In genomic region chr6:328184-328670, GRCh38 we compare ENCODE assay signal across 9 cellular contexts. TPM values are rescaled to one million over a fixed set of nuclear protein-coding genes. Genes with fewer than 3 reads are reported as not detected.
A peak's percentile ranks its signal among the peaks of the same experiment; 100 is the strongest.
DNase-seq lines count a peak whose midpoint lies in the region; ATAC-seq and TF ChIP-seq lines count a peak whose summit lies in the region.
"Had no signal": no experiment of that assay in that cellular context is flagged by ENCODE, and none has a peak within 500 bp of the region (broad histone marks: within the 10 kb centered on the region; RNA-seq: fewer than 3 reads in every experiment).

No MANE protein-coding gene starts in this region.

- H4K91ac ChIP-seq in IMR-90 (ENCODE audit: insufficient read depth, low read depth, low read length): no peak overlapping the region

- H2BK5ac ChIP-seq in IMR-90 (ENCODE audit: low read depth, low read length, poor library complexity, severe bottlenecking): no peak overlapping the region

- H3K18ac ChIP-seq in IMR-90 (ENCODE audit: low read depth, low read length): no peak overlapping the region

- no peaks in the 10 kb centered on the region for H3F3A ChIP-seq in neural progenitor cell (ENCODE audit: low read depth)

- no peaks in the 10 kb centered on the region for H3K36me3 ChIP-seq in IMR-90 (ENCODE audit: control insufficient read depth, insufficient read depth, low read length)
- H3K36me3 ChIP-seq in Karpas-422 (ENCODE audit: insufficient read depth, low read length): no peaks in the 10 kb centered on the region
- no peaks in the 10 kb centered on the region for H3K36me3 ChIP-seq in neural progenitor cell
- no peaks in the 10 kb centered on the region for H3K36me3 ChIP-seq in CD4-positive, alpha-beta memory T cell (ENCODE audit: insufficient read depth, low read length)

- H3K14ac ChIP-seq in IMR-90 (replicated peaks; ENCODE audit: low read depth, low read length): no peak overlapping the region

- TF ChIP-seq RAD21 in IMR-90 (IDR thresholded peaks at IDR 0.05; ENCODE audit: low read length): no peak; the same call in 1 of the 2 replicates

- H2BK20ac ChIP-seq in IMR-90 (ENCODE audit: low read depth, low read length): no peak overlapping the region

- dilution Hi-C loops in IMR-90 (cut with HindIII; ENCODE audit: low sequenced_read_pairs, unreplicated experiment): no loop called here

- ATAC-seq in GM18498 (IDR thresholded peaks at IDR 0.05; ENCODE audit: unreplicated experiment) (peak; percentile 72), GM21619 (IDR thresholded peaks at IDR 0.05; ENCODE audit: unreplicated experiment) (peak; percentile 69), IMR-90 (ENCODE audit: low read depth) (peak; percentile 97)
- peak; percentile 77 to 80 for ATAC-seq in stimulated activated naive B cell treated with anti-CD40 and anti-IgM and Interleukin-4, amounts not matched to agents 10 μg/mL and 1 μg/mL and 100 μg/mL, for 72 hours (replicated peaks)

- TF ChIP-seq CTCF in IMR-90 (conservative IDR thresholded peaks at IDR 0.05; ENCODE audit: low read depth, low read length) (no peak), neural progenitor cell (IDR thresholded peaks at IDR 0.05) (no peak)

- in situ Hi-C loops in IMR-90 (cut with MboI; ENCODE audit: low sequenced_read_pairs): no loop called here

- intact Hi-C loops in IMR-90 (cut with micrococcal nuclease): no loop called here
- intact Hi-C loops in CD4-positive, alpha-beta memory T cell (cut with micrococcal nuclease): no loop called here

- 41% methylated on average over 3 of the region's 7 CpGs; no CpG with 5 or more reads in 1 of the 2 experiments for WGBS in IMR-90 (ENCODE audit: extremely low coverage in 2 of 2, insufficient read length in 1 of 2), 2 experiments

- H4K8ac ChIP-seq in IMR-90 (ENCODE audit: low read depth in 2 of 2, low read length in 2 of 2): no peak overlapping the region

- H3K9ac ChIP-seq in IMR-90 (ENCODE audit: low read depth, low read length) (no peak overlapping the region), Karpas-422 (ENCODE audit: low read length) (no peak overlapping the region), neural progenitor cell (no peak overlapping the region)

- no peak overlapping the region for H2BK120ac ChIP-seq in IMR-90 (ENCODE audit: low read depth, low read length)

- H3K4me2 ChIP-seq in IMR-90 (ENCODE audit: low read depth, low read length) (peak overlapping the region; percentile 28), Karpas-422 (ENCODE audit: low read depth, low read length, poor library complexity, severe bottlenecking) (no peak overlapping the region), neural progenitor cell (no peak overlapping the region)

- no peak overlapping the region for H3K4me3 ChIP-seq in IMR-90 (ENCODE audit: insufficient read depth, low read depth, low read length)
- H3K4me3 ChIP-seq in Karpas-422 (ENCODE audit: low read length): no peak overlapping the region
- no peak overlapping the region for H3K4me3 ChIP-seq in neural progenitor cell
- H3K4me3 ChIP-seq in CD4-positive, alpha-beta memory T cell (ENCODE audit: low read length in 2 of 2): no peak overlapping the region

- no peaks in the 10 kb centered on the region for H3K9me3 Mint-ChIP-seq in stimulated activated naive B cell treated with anti-CD40 and anti-IgM and Interleukin-4, amounts not matched to agents 10 μg/mL and 1 μg/mL and 100 μg/mL, for 72 hours
- peaks cover 15% of the 10 kb centered on the region for H3K9me3 Mint-ChIP-seq in neural progenitor cell
- H3K9me3 Mint-ChIP-seq in CD4-positive, alpha-beta memory T cell: peaks cover 0 to 2% (median 0%) of the 10 kb centered on the region in 8 donors
- H3K9me3 Mint-ChIP-seq: neural crest cell had no signal

- no peaks in the 10 kb centered on the region for H3K9me2 ChIP-seq in Karpas-422 (replicated peaks; ENCODE audit: insufficient read depth, low read length)

- H3K9me1 ChIP-seq in IMR-90 (ENCODE audit: insufficient read depth, low read length): no peaks in the 10 kb centered on the region; the same call in 1 of the 2 replicates

- no peak overlapping the region for H4K5ac ChIP-seq in IMR-90 (ENCODE audit: low read depth, low read length)

- H3K4ac ChIP-seq in IMR-90 (ENCODE audit: low read depth, low read length): no peak overlapping the region

- DNase-seq in IMR-90 (peak; percentile 92), fibroblast of peridontal ligament (ENCODE audit: extremely low read depth) (peak; percentile 92), Karpas-422 (no peak), neural progenitor cell (ENCODE audit: low spot score) (no peak)
- no peak for DNase-seq in stimulated activated naive B cell treated with anti-CD40 and anti-IgM and Interleukin-4, amounts not matched to agents 10 μg/mL and 1 μg/mL and 100 μg/mL, for 72 hours
- DNase-seq in CD4-positive, alpha-beta memory T cell: no peak

- H3K4me3 Mint-ChIP-seq in stimulated activated naive B cell treated with anti-CD40 and anti-IgM and Interleukin-4, amounts not matched to agents 10 μg/mL and 1 μg/mL and 100 μg/mL, for 72 hours: no peak overlapping the region
- no peak overlapping the region for H3K4me3 Mint-ChIP-seq in neural progenitor cell
- no peak overlapping the region for H3K4me3 Mint-ChIP-seq in CD4-positive, alpha-beta memory T cell
- H3K4me3 Mint-ChIP-seq: neural crest cell had no signal

- no TSS peak for BruUV-seq in IMR-90 (replicated peaks; lab: Mats Ljungman, UMichigan)

- H4K20me1 ChIP-seq in IMR-90 (ENCODE audit: insufficient read depth, low read length): no peaks in the 10 kb centered on the region; the same call in 1 of the 2 replicates
- H4K20me1 ChIP-seq in Karpas-422 (ENCODE audit: insufficient read depth, low read depth, low read length): peaks cover 10% of the 10 kb centered on the region; the same call in 1 of the 2 replicates
- H4K20me1 ChIP-seq in neural progenitor cell (ENCODE audit: low read depth): no peaks in the 10 kb centered on the region

- peaks cover 14 to 16% of the 10 kb centered on the region in 2 donors for H3K36me3 Mint-ChIP-seq in stimulated activated naive B cell treated with anti-CD40 and anti-IgM and Interleukin-4, amounts not matched to agents 10 μg/mL and 1 μg/mL and 100 μg/mL, for 72 hours
- peaks cover 4% of the 10 kb centered on the region for H3K36me3 Mint-ChIP-seq in neural progenitor cell
- H3K36me3 Mint-ChIP-seq in CD4-positive, alpha-beta memory T cell: peaks cover 6 to 10% of the 10 kb centered on the region in 2 donors

- H3K4me1 ChIP-seq in IMR-90 (ENCODE audit: control insufficient read depth, insufficient read depth, low read length) (peaks cover 9% of the 10 kb centered on the region), Karpas-422 (ENCODE audit: low read length) (peaks cover 13% of the 10 kb centered on the region), neural progenitor cell (no peaks in the 10 kb centered on the region)
- H3K4me1 ChIP-seq in CD4-positive, alpha-beta memory T cell (ENCODE audit: insufficient read depth, low read length): peaks cover 3% of the 10 kb centered on the region

- no peak overlapping the region for H3K27ac Mint-ChIP-seq in stimulated activated naive B cell treated with anti-CD40 and anti-IgM and Interleukin-4, amounts not matched to agents 10 μg/mL and 1 μg/mL and 100 μg/mL, for 72 hours
- H3K27ac Mint-ChIP-seq in neural progenitor cell: no peak overlapping the region
- no peak overlapping the region for H3K27ac Mint-ChIP-seq in CD4-positive, alpha-beta memory T cell

- H2AFZ ChIP-seq in IMR-90 (replicated peaks; ENCODE audit: low read length, poor library complexity) (no peak overlapping the region), Karpas-422 (ENCODE audit: low read length) (no peak overlapping the region), neural progenitor cell (replicated peaks) (no peak overlapping the region)

- H3K79me2 ChIP-seq in Karpas-422 (ENCODE audit: low read length) (no peaks in the 10 kb centered on the region), neural progenitor cell (ENCODE audit: low read depth) (no peaks in the 10 kb centered on the region)

- POLR2A ChIA-PET in IMR-90 (lab: Charles Lee; ENCODE audit: unreplicated experiment): no interaction called here
- POLR2A ChIA-PET in CD4-positive, alpha-beta memory T cell (lab: Charles Lee; ENCODE audit: partially characterized antibody): interaction anchor here (0.8 kb wide), 1 partner anchor 133 kb away, joined by 3 read pairs; no protein-coding TSS in a partner anchor

- TF ChIP-seq POLR2A in IMR-90 (IDR thresholded peaks at IDR 0.05; ENCODE audit: low read depth, low read length): no peak

- CTCF ChIA-PET in IMR-90 (lab: Yijun Ruan, JAX): interaction anchor here (0.7 kb wide), 1 partner anchor 13 kb away, joined by 3 read pairs; no protein-coding TSS in a partner anchor
- CTCF ChIA-PET in CD4-positive, alpha-beta memory T cell (lab: Charles Lee; ENCODE audit: partially characterized antibody): no interaction called here

- no peak overlapping the region for H2AK5ac ChIP-seq in IMR-90 (ENCODE audit: low read depth, low read length)

- H2AK9ac ChIP-seq in IMR-90 (replicated peaks; ENCODE audit: low read depth, low read length, poor library complexity): no peak overlapping the region

- H3K9me3 ChIP-seq in IMR-90 (ENCODE audit: control insufficient read depth, insufficient read depth, low read length): peaks cover 2% of the 10 kb centered on the region; the same call in 1 of the 2 replicates
- no peaks in the 10 kb centered on the region for H3K9me3 ChIP-seq in Karpas-422 (ENCODE audit: low read length)
- no peaks in the 10 kb centered on the region for H3K9me3 ChIP-seq in neural progenitor cell (ENCODE audit: low read depth)
- H3K9me3 ChIP-seq in CD4-positive, alpha-beta memory T cell (ENCODE audit: control insufficient read depth in 1 of 2, low read length in 2 of 2): no peaks in the 10 kb centered on the region

- H3K27me3 ChIP-seq in IMR-90 (ENCODE audit: control insufficient read depth, insufficient read depth, low read length) (no peaks in the 10 kb centered on the region), Karpas-422 (ENCODE audit: low read length) (no peaks in the 10 kb centered on the region; the same call in 1 of the 2 replicates), neural progenitor cell (no peaks in the 10 kb centered on the region)
- no peaks in the 10 kb centered on the region for H3K27me3 ChIP-seq in CD4-positive, alpha-beta memory T cell (ENCODE audit: insufficient read depth, low read length)

- peaks cover 0 to 14% of the 10 kb centered on the region in 2 donors for H3K4me1 Mint-ChIP-seq in stimulated activated naive B cell treated with anti-CD40 and anti-IgM and Interleukin-4, amounts not matched to agents 10 μg/mL and 1 μg/mL and 100 μg/mL, for 72 hours
- H3K4me1 Mint-ChIP-seq in neural progenitor cell: peaks cover 2% of the 10 kb centered on the region
- H3K4me1 Mint-ChIP-seq in CD4-positive, alpha-beta memory T cell: peaks cover 0 to 4% (median under 1%) of the 10 kb centered on the region in 4 donors
- H3K4me1 Mint-ChIP-seq: neural crest cell had no signal

- H3K27ac ChIP-seq in IMR-90 (ENCODE audit: insufficient read depth, low read length): no peak overlapping the region
- no peak overlapping the region for H3K27ac ChIP-seq in Karpas-422 (ENCODE audit: low read length)
- H3K27ac ChIP-seq in neural progenitor cell: no peak overlapping the region
- no peak overlapping the region for H3K27ac ChIP-seq in CD4-positive, alpha-beta memory T cell (ENCODE audit: low read depth, low read length)

- 0 out of 4 replicates have a peak, but pooled peaks cover 0 to 3% of the 10 kb centered on the region in 2 experiments for H3K79me1 ChIP-seq in IMR-90 (ENCODE audit: low read depth in 1 of 2, low read length in 2 of 2)

- no peak overlapping the region for H3K56ac ChIP-seq in IMR-90 (ENCODE audit: extremely low read depth, insufficient read depth, low read length)

- H3K27me3 Mint-ChIP-seq in stimulated activated naive B cell treated with anti-CD40 and anti-IgM and Interleukin-4, amounts not matched to agents 10 μg/mL and 1 μg/mL and 100 μg/mL, for 72 hours: no peaks in the 10 kb centered on the region
- peaks cover 7% of the 10 kb centered on the region for H3K27me3 Mint-ChIP-seq in neural progenitor cell (ENCODE audit: insufficient read depth, low read depth)
- no peaks in the 10 kb centered on the region for H3K27me3 Mint-ChIP-seq in CD4-positive, alpha-beta memory T cell

- no peak overlapping the region for H2BK15ac ChIP-seq in IMR-90 (ENCODE audit: low read depth, low read length)

- H3K23ac ChIP-seq in IMR-90 (ENCODE audit: low read depth, low read length): no peak overlapping the region

RNA-seq across cellular contexts. Expression of gene DUSP22, which starts 35.9 kb away (rescaled TPM):
- total RNA-seq in IMR-90 (2012; rRNA removed): 6.9 and 8.2 TPM in 2 replicates
- polyA plus RNA-seq in IMR-90 (2012; rRNA removed): 5.5 and 7.1 TPM in 2 replicates
- 5.5 and 6.3 TPM in 2 replicates for polyA plus RNA-seq in IMR-90 (2012; cell fraction: cytosol; rRNA removed)
- 25.6 and 29.1 TPM in 2 replicates for polyA plus RNA-seq in IMR-90 (2012; cell fraction: nucleus; rRNA removed; ENCODE audit: low replicate concordance)
- total RNA-seq in Karpas-422 (2014; rRNA removed; shearing (Covaris generic); ENCODE audit: low replicate concordance): 13.2 and 15.7 TPM in 2 replicates
- total RNA-seq in neural progenitor cell (ENCODE audit: low replicate concordance): 40.0 and 51.3 TPM in 2 replicates
- 10 to 100 TPM; 43.4 to 49.4 TPM for total RNA-seq in CD4-positive, alpha-beta memory T cell
- polyA plus RNA-seq in CD4-positive, alpha-beta memory T cell: 10 to 100 TPM; 32.8 to 34.4 TPM

Comparison
In these comparisons a context has a peak if more than half of its experiments do, and no peak if none do; other contexts are left out.
1. DNase-seq: peak in IMR-90 (single experiment) and fibroblast of peridontal ligament (single experiment); none in stimulated activated naive B cell treated with anti-CD40 and anti-IgM and Interleukin-4, amounts not matched to agents 10 μg/mL and 1 μg/mL and 100 μg/mL, for 72 hours (single experiment), Karpas-422 (single experiment), neural progenitor cell (single experiment) and CD4-positive, alpha-beta memory T cell (0 of 5).
2. Peak in every context shown above with its lines, with median percentiles within 50 percentile points of each other: ATAC-seq.